In genomic region chr10:59674211-59674836, GRCh38 we compare ENCODE assay signal across 13 cellular contexts. TPM values are rescaled to one million over a fixed set of nuclear protein-coding genes. Genes with fewer than 3 reads are reported as not detected.
A peak's percentile ranks its signal among the peaks of the same experiment; 100 is the strongest.
DNase-seq lines count a peak whose midpoint lies in the region; ATAC-seq and TF ChIP-seq lines count a peak whose summit lies in the region.
"Had no signal": no experiment of that assay in that cellular context is flagged by ENCODE, and none has a peak within 500 bp of the region (broad histone marks: within the 10 kb centered on the region; RNA-seq: fewer than 3 reads in every experiment).

No MANE protein-coding gene starts in this region.

- H3K4me1 ChIP-seq in esophagus squamous epithelium (peaks cover 2 to 23% (median 2%) of the 10 kb centered on the region in 3 donors), neuronal stem cell (ENCODE audit: control insufficient read depth in 2 of 2, insufficient read depth in 1 of 2, low read depth in 1 of 2, low read length in 2 of 2) (no peaks in the 10 kb centered on the region)
- H3K4me1 ChIP-seq: SJSA1 had no signal

- TF ChIP-seq CTCF in esophagus squamous epithelium (IDR thresholded peaks at IDR 0.05) (no peak), omental fat pad (IDR thresholded peaks at IDR 0.05) (no peak)

- H3K27me3 ChIP-seq in esophagus squamous epithelium (no peaks in the 10 kb centered on the region), neuronal stem cell (ENCODE audit: control insufficient read depth in 3 of 3, insufficient read depth in 3 of 3, low read depth in 1 of 3, low read length in 3 of 3) (no peaks in the 10 kb centered on the region)
- H3K27me3 ChIP-seq: SJSA1, tibial artery had no signal

- H3K4ac ChIP-seq in neuronal stem cell (ENCODE audit: low read length) = no peak overlapping the region

- H2BK120ac ChIP-seq in neuronal stem cell (ENCODE audit: low read depth, low read length) = no peak overlapping the region

- peak overlapping the region; percentile 22 to 53 (median 38) for H3K27ac ChIP-seq in esophagus squamous epithelium
- no peak overlapping the region for H3K27ac ChIP-seq in neuronal stem cell (replicated peaks; ENCODE audit: low read length)
- H3K27ac ChIP-seq: C4-2B, SJSA1 had no signal

- no peak overlapping the region for H2BK5ac ChIP-seq in neuronal stem cell (ENCODE audit: low read length)

- TF ChIP-seq POLR2A in esophagus squamous epithelium (IDR thresholded peaks at IDR 0.05) (no peak), GM18505 (IDR thresholded peaks at IDR 0.05; ENCODE audit: borderline replicate concordance, extremely low read depth, insufficient read depth, insufficient read length) (no peak)

- no peak overlapping the region for H3K23ac ChIP-seq in neuronal stem cell (ENCODE audit: low read depth, low read length, poor library complexity)

- peak; percentile 43 for DNase-seq in EL
- peak; percentile 92 for DNase-seq in NCI-H226
- DNase-seq in esophagus squamous epithelium (lab: John Stamatoyannopoulos, UW) = no peak
- DNase-seq in omental fat pad (ENCODE audit: low spot score) = no peak
- DNase-seq in neuronal stem cell (ENCODE audit: low spot score) = no peak
- DNase-seq: NCI-H524 treated with DMSO at 0.1 percent for 48 hours, retina, tibial artery had no signal

- intact Hi-C loops in esophagus squamous epithelium (cut with DNase I) = no loop called here

- H2AFZ ChIP-seq in neuronal stem cell (ENCODE audit: low read length) = no peak overlapping the region

- no peaks in the 10 kb centered on the region for H3K79me1 ChIP-seq in neuronal stem cell (ENCODE audit: low read depth, low read length)

- 31 to 71% methylated on average over 1 of the region's 1 CpG for WGBS in esophagus squamous epithelium, 2 donors
- no CpG with 5 or more reads among the region's 1 CpG for WGBS in neuronal stem cell (ENCODE audit: extremely low coverage in 2 of 2, insufficient read length in 2 of 2, insufficient replicate concordance in 1 of 2), 2 donors

- H3K9ac ChIP-seq in neuronal stem cell (ENCODE audit: low read depth, low read length, poor library complexity) = no peak overlapping the region

- H3K18ac ChIP-seq in neuronal stem cell (ENCODE audit: low read length) = no peak overlapping the region

- H3K36me3 ChIP-seq in esophagus squamous epithelium = peaks cover 0 to 16% (median 0%) of the 10 kb centered on the region in 3 donors
- peaks cover 14 to 94% of the 10 kb centered on the region in 2 donors for H3K36me3 ChIP-seq in neuronal stem cell (replicated peaks in 1 of 2; ENCODE audit: control insufficient read depth in 2 of 2, insufficient read depth in 2 of 2, low read length in 2 of 2)
- H3K36me3 ChIP-seq: SJSA1, tibial artery had no signal

- H3K4me3 ChIP-seq in esophagus squamous epithelium (no peak overlapping the region), neuronal stem cell (ENCODE audit: low read length in 2 of 2) (no peak overlapping the region)
- H3K4me3 ChIP-seq: SJSA1, tibial artery had no signal

- H3K4me2 ChIP-seq in neuronal stem cell (ENCODE audit: insufficient read depth, low read length, poor library complexity, severe bottlenecking) = no peak overlapping the region

- no peak overlapping the region for H3K14ac ChIP-seq in neuronal stem cell (ENCODE audit: low read length)

- H2AK5ac ChIP-seq in neuronal stem cell (ENCODE audit: low read depth, low read length) = no peak overlapping the region

- no peak overlapping the region for H2BK12ac ChIP-seq in neuronal stem cell (ENCODE audit: low read length)

- no peak overlapping the region for H4K91ac ChIP-seq in neuronal stem cell (ENCODE audit: low read depth, low read length, poor library complexity)

- no peak overlapping the region for H4K8ac ChIP-seq in neuronal stem cell (ENCODE audit: low read depth, low read length)

- ATAC-seq in omental fat pad (ENCODE audit: low FRiP score) (peak; percentile 93), HG03039 (IDR thresholded peaks at IDR 0.05; ENCODE audit: unreplicated experiment) (no peak), GM18505 (IDR thresholded peaks at IDR 0.05; ENCODE audit: unreplicated experiment) (no peak), HG03565 (IDR thresholded peaks at IDR 0.05; ENCODE audit: unreplicated experiment) (no peak)

- no peak overlapping the region for H2BK15ac ChIP-seq in neuronal stem cell (ENCODE audit: low read length)

- H3K9me3 ChIP-seq in esophagus squamous epithelium = no peaks in the 10 kb centered on the region
- peaks cover 0 to 3% of the 10 kb centered on the region in 2 donors for H3K9me3 ChIP-seq in neuronal stem cell (replicated peaks in 1 of 2; ENCODE audit: control insufficient read depth in 2 of 2, insufficient read depth in 1 of 2, low read depth in 1 of 2, low read length in 2 of 2)
- H3K9me3 ChIP-seq: SJSA1, tibial artery had no signal

RNA-seq across cellular contexts. Expression of gene SLC16A9, which starts 35.3 kb away (rescaled TPM):
- 10 to 100 TPM in 3 of 4 donors, 1 to 10 TPM in 1; 7.8 to 25.6 (median 15.0) TPM for total RNA-seq in esophagus squamous epithelium
- total RNA-seq in omental fat pad = 1 to 10 TPM in 1 of 4 donors, under 1 TPM in 3; 0.25 to 2.3 (median 0.77) TPM
- 24.6 TPM for polyA plus RNA-seq in neuronal stem cell (2013, experiment 1 of 2)
- polyA plus RNA-seq in neuronal stem cell (2013, experiment 2 of 2) = 25.3 TPM

Comparison
In these comparisons a context has a peak if more than half of its experiments do, and no peak if none do; other contexts are left out.
1. DNase-seq: peak in EL (single experiment) and NCI-H226 (single experiment); none in esophagus squamous epithelium (single experiment), omental fat pad (single experiment) and neuronal stem cell (single experiment).